31 cellular contexts compared by ENCODE assay signal in genomic region chr21:35597750-35598339, GRCh38.
"Had no signal": no experiment of that assay in that cellular context is flagged by ENCODE, and none has a peak within 500 bp of the region (broad histone marks: within the 10 kb centered on the region; RNA-seq: fewer than 3 reads in every experiment).

No MANE protein-coding gene starts in this region.

- H3K27me3 ChIP-seq: SJCRH30 had no signal

- H3K27ac Mint-ChIP-seq: T-cell had no signal

- H3K9me3 Mint-ChIP-seq: T-cell had no signal

- H3K27ac ChIP-seq: KMS-11, PC-9, RWPE1, SJCRH30, SK-N-MC had no signal

- H3K4me1 Mint-ChIP-seq: T-cell had no signal

- H3K9me3 ChIP-seq: SJCRH30 had no signal

- H3K4me3 ChIP-seq: PC-9, SJCRH30, SK-N-MC had no signal

- H3K4me3 Mint-ChIP-seq: T-cell had no signal

- H3K4me2 ChIP-seq: KMS-11, PC-9 had no signal

- H2AFZ ChIP-seq: PC-9 had no signal

- ATAC-seq: Panc1, Right ventricle myocardium inferior, T-cell had no signal

- DNase-seq: Karpas-422, MM.1S, NCI-H1092, NCI-H1105, NCI-H1417 treated with DMSO at 0.1 percent for 48 hours, NCI-H1436 treated with DMSO at 0.1 percent for 48 hours, NCI-H1694 treated with DMSO at 0.1 percent for 48 hours, NCI-H187 treated with DMSO at 0.1 percent for 48 hours, NCI-H2029, NCI-H2081, NCI-H2171 treated with DMSO at 0.1 percent for 48 hours, NCI-H2227 treated with DMSO at 0.1 percent for 48 hours, NCI-H345, NCI-H446 treated with DMSO at 0.1 percent for 48 hours, NCI-H510A, NCI-H524, NCI-H526, NCI-H69, NCI-H748 treated with DMSO at 0.1 percent for 48 hours, NCI-H82, PC-9, SHP77, SIG-M5, SJCRH30, T-cell had no signal

- FAIRE-seq: RCC 7860 had no signal

- H3K9ac ChIP-seq: KMS-11 had no signal

- H3K36me3 Mint-ChIP-seq: T-cell had no signal

- H3K36me3 ChIP-seq: SJCRH30 had no signal
